36 cellular contexts compared by ENCODE assay signal in genomic region chr11:93751001-93751400, GRCh38.
"Had no signal": no experiment of that assay in that cellular context is flagged by ENCODE, and none has a peak within 500 bp of the region (broad histone marks: within the 10 kb centered on the region; RNA-seq: fewer than 3 reads in every experiment).

No MANE protein-coding gene starts in this region.

- DNase-seq: Karpas-422, Kasumi-1, KG1, MG63, MM.1S, MV-4-11, NCI-H1048, NCI-H1092, NCI-H1092 treated with DMSO at 0.1 percent for 48 hours, NCI-H1105, NCI-H1105 treated with DMSO at 0.1 percent for 48 hours, NCI-H1417, NCI-H1417 treated with DMSO at 0.1 percent for 48 hours, NCI-H1436, NCI-H1436 treated with DMSO at 0.1 percent for 48 hours, NCI-H146, NCI-H1694, NCI-H1694 treated with DMSO at 0.1 percent for 48 hours, NCI-H187, NCI-H187 treated with DMSO at 0.1 percent for 48 hours, NCI-H1930, NCI-H2029, NCI-H2029 treated with DMSO at 0.1 percent for 48 hours, NCI-H2081, NCI-H2081 treated with DMSO at 0.1 percent for 48 hours, NCI-H2107, NCI-H2171, NCI-H2171 treated with DMSO at 0.1 percent for 48 hours, NCI-H2227 treated with DMSO at 0.1 percent for 48 hours, NCI-H226, NCI-H345, NCI-H446, NCI-H446 treated with DMSO at 0.1 percent for 48 hours, NCI-H510A, NCI-H510A treated with DMSO at 0.1 percent for 48 hours had no signal

- H3K9ac ChIP-seq: KMS-11 had no signal

- H3K27me3 ChIP-seq: MG63 had no signal

- H3K9me3 ChIP-seq: MG63 had no signal

- H3K4me3 ChIP-seq: MG63 had no signal

- H3K27ac ChIP-seq: KMS-11 had no signal
